30 cellular contexts compared by ENCODE assay signal in genomic region chr9:97179616-97180015, GRCh38.
"Had no signal": no experiment of that assay in that cellular context is flagged by ENCODE, and none has a peak within 500 bp of the region (broad histone marks: within the 10 kb centered on the region; RNA-seq: fewer than 3 reads in every experiment).

No MANE protein-coding gene starts in this region.

- H3K36me3 Mint-ChIP-seq: activated CD4-positive, alpha-beta memory T cell treated with anti-CD3 and anti-CD28 coated beads for 36 hours; brain had no signal

- H3K27ac Mint-ChIP-seq: activated CD4-positive, alpha-beta memory T cell treated with anti-CD3 and anti-CD28 coated beads for 36 hours; activated CD4-positive, alpha-beta T cell treated with anti-CD3 and anti-CD28 coated beads, Interleukin-2, amount 10 ng/mL, durations not matched to agents 7 days and 5 days; activated naive CD4-positive, alpha-beta T cell treated with anti-CD3 and anti-CD28 coated beads for 36 hours; activated naive CD8-positive, alpha-beta T cell; activated T-helper 17 cell treated with anti-CD3 and anti-CD28 coated beads, Interleukin-2, amount 50 U/mL, for 72 hours; brain; T-cell had no signal

- ATAC-seq: activated T-helper 17 cell treated with anti-CD3 and anti-CD28 coated beads, Interleukin-2, amount 50 U/mL, for 72 hours; K562; Right ventricle myocardium inferior; T-cell had no signal

- H3K9me3 Mint-ChIP-seq: activated CD4-positive, alpha-beta memory T cell treated with anti-CD3 and anti-CD28 coated beads for 36 hours; activated CD4-positive, alpha-beta T cell treated with anti-CD3 and anti-CD28 coated beads, Interleukin-2, amount 10 ng/mL, durations not matched to agents 7 days and 5 days; activated naive CD4-positive, alpha-beta T cell treated with anti-CD3 and anti-CD28 coated beads for 36 hours; activated T-helper 17 cell treated with anti-CD3 and anti-CD28 coated beads, Interleukin-2, amount 50 U/mL, for 72 hours had no signal

- FAIRE-seq: astrocyte, colon, K562, TTC549 had no signal

- H3K4me1 Mint-ChIP-seq: activated CD4-positive, alpha-beta T cell treated with anti-CD3 and anti-CD28 coated beads, Interleukin-2, amount 10 ng/mL, durations not matched to agents 7 days and 5 days; activated T-helper 17 cell treated with anti-CD3 and anti-CD28 coated beads, Interleukin-2, amount 50 U/mL, for 72 hours; T-cell had no signal

- H3K27ac ChIP-seq: VCaP had no signal

- DNase-seq: activated CD4-positive, alpha-beta memory T cell treated with anti-CD3 and anti-CD28 coated beads for 36 hours; activated CD4-positive, alpha-beta T cell treated with anti-CD3 and anti-CD28 coated beads, Interleukin-2, amount 10 ng/mL, durations not matched to agents 7 days and 5 days; activated CD4-positive, CD25-positive, alpha-beta regulatory T cell; activated gamma-delta T cell; activated naive CD4-positive, alpha-beta T cell treated with anti-CD3 and anti-CD28 coated beads for 36 hours; activated T-cell treated with anti-CD3 and anti-CD28 coated beads for 4 hours; activated T-cell treated with anti-CD3 and anti-CD28 coated beads, Interleukin-2, amount 50 U/mL, for 48 hours; amygdala; cerebellar nuclear complex; Karpas-422; NCI-H1048; NCI-H1930; NCI-H2107; NCI-H2171 treated with DMSO at 0.1 percent for 48 hours; NCI-H345; NCI-H510A; NCI-H526 treated with DMSO at 0.1 percent for 48 hours; NK-92 treated with Interleukin-12 subunit alpha and Interleukin-12 subunit beta, amount 100 ng/mL, for 24 hours; T-cell; T-helper 2 cell; T1000 had no signal

- H3K4me3 ChIP-seq: K562 had no signal

- H3K4me3 Mint-ChIP-seq: activated CD4-positive, alpha-beta memory T cell treated with anti-CD3 and anti-CD28 coated beads for 36 hours; activated CD4-positive, alpha-beta T cell treated with anti-CD3 and anti-CD28 coated beads, Interleukin-2, amount 10 ng/mL, durations not matched to agents 7 days and 5 days; activated naive CD4-positive, alpha-beta T cell treated with anti-CD3 and anti-CD28 coated beads for 36 hours; activated naive CD8-positive, alpha-beta T cell; activated T-helper 17 cell treated with anti-CD3 and anti-CD28 coated beads, Interleukin-2, amount 50 U/mL, for 72 hours; brain; T-cell had no signal

- H3K27me3 Mint-ChIP-seq: activated CD4-positive, alpha-beta memory T cell treated with anti-CD3 and anti-CD28 coated beads for 36 hours; activated naive CD8-positive, alpha-beta T cell; activated T-helper 17 cell treated with anti-CD3 and anti-CD28 coated beads, Interleukin-2, amount 50 U/mL, for 72 hours; T-cell had no signal
